In the genomic region with DNA sequence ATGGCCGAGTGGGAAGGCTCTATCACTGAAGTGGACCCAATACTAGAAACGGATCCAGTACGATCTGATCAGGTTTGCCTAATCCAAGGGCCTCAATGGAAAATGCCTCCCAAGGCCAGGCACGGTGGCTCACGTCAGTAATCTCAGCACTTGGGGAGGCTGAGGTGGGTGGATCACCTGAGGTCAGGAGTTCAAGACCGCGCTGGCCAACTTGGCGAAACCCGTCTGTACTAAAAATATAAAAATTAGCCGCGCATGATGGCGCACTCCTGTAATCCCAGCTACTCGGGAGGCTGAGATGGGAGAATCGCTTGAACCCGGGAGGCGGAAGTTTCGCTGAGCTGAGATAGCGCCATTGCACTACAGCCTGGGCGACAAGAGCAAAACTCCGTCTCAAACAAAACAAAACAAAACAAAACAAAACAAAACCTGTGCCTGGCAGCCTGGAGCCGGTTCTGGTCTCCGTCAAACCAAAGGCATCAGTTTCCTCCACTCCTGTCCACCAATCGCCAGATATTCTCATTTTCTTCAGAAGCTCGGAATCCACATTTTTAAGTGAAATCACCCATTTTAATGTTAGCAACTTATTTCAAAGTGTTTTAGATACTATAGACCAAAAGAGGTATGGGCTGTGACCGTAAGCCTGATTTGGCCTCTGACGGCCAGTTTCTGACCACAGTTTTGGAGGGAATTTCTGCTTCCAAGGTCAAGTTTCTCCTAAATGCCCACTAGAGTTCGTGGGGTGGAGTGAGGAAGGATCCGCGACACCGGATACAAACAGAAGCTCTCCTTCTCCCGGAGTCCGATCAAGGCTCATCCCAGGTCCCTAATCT, we compare ENCODE assay signal across 8 cellular contexts. TPM values are rescaled to one million over a fixed set of nuclear protein-coding genes. Genes with fewer than 3 reads are reported as not detected.
DNase-seq lines count a peak whose midpoint lies in the region; ATAC-seq and TF ChIP-seq lines count a peak whose summit lies in the region.

No MANE protein-coding gene starts in this region.

- POLR2A ChIA-PET in activated naive CD8-positive, alpha-beta T cell treated with anti-CD3 and anti-CD28 coated beads, Interleukin-2, amount 10 ng/mL, durations not matched to agents 7 days and 5 days (lab: Charles Lee), result interaction anchor here (1.6 to 4.3 kb wide), 3 partner anchors 15 to 37 kb away, joined by 4 to 50 read pairs (median 20); partner anchors contain the start of genes NOB1 and WWP2

- H3K4me3 Mint-ChIP-seq in activated CD8-positive, alpha-beta memory T cell treated with anti-CD3 and anti-CD28 coated beads, Interleukin-2, amount 10 ng/mL, durations not matched to agents 7 days and 5 days, result peak overlapping the region; percentile 86
- peak overlapping the region; percentile 96 for H3K4me3 Mint-ChIP-seq in activated naive CD8-positive, alpha-beta T cell treated with anti-CD3 and anti-CD28 coated beads, Interleukin-2, amount 10 ng/mL, durations not matched to agents 7 days and 5 days

- no peaks in the 10 kb centered on the region for H3K27me3 Mint-ChIP-seq in activated CD8-positive, alpha-beta memory T cell treated with anti-CD3 and anti-CD28 coated beads, Interleukin-2, amount 10 ng/mL, durations not matched to agents 7 days and 5 days
- H3K27me3 Mint-ChIP-seq in activated naive CD8-positive, alpha-beta T cell treated with anti-CD3 and anti-CD28 coated beads, Interleukin-2, amount 10 ng/mL, durations not matched to agents 7 days and 5 days, result no peaks in the 10 kb centered on the region

- peaks cover 54% of the 10 kb centered on the region for H3K4me1 Mint-ChIP-seq in activated CD8-positive, alpha-beta memory T cell treated with anti-CD3 and anti-CD28 coated beads, Interleukin-2, amount 10 ng/mL, durations not matched to agents 7 days and 5 days
- peaks cover 29% of the 10 kb centered on the region for H3K4me1 Mint-ChIP-seq in activated naive CD8-positive, alpha-beta T cell treated with anti-CD3 and anti-CD28 coated beads, Interleukin-2, amount 10 ng/mL, durations not matched to agents 7 days and 5 days

- no peak for ATAC-seq in activated CD8-positive, alpha-beta memory T cell treated with anti-CD3 and anti-CD28 coated beads, Interleukin-2, amount 10 ng/mL, durations not matched to agents 7 days and 5 days
- no peak for ATAC-seq in activated naive CD8-positive, alpha-beta T cell treated with anti-CD3 and anti-CD28 coated beads, Interleukin-2, amount 10 ng/mL, durations not matched to agents 7 days and 5 days (ENCODE audit: low read depth)
- ATAC-seq in thoracic aorta (ENCODE audit: insufficient number of reproducible peaks, low FRiP score, low read depth) (no peak), HG03175 (IDR thresholded peaks at IDR 0.05; ENCODE audit: unreplicated experiment) (no peak)

- no peaks in the 10 kb centered on the region for H3K9me3 Mint-ChIP-seq in activated CD8-positive, alpha-beta memory T cell treated with anti-CD3 and anti-CD28 coated beads, Interleukin-2, amount 10 ng/mL, durations not matched to agents 7 days and 5 days (ENCODE audit: low read depth)
- no peaks in the 10 kb centered on the region for H3K9me3 Mint-ChIP-seq in activated naive CD8-positive, alpha-beta T cell treated with anti-CD3 and anti-CD28 coated beads, Interleukin-2, amount 10 ng/mL, durations not matched to agents 7 days and 5 days

- peak overlapping the region; percentile 93 for H3K27ac Mint-ChIP-seq in activated CD8-positive, alpha-beta memory T cell treated with anti-CD3 and anti-CD28 coated beads, Interleukin-2, amount 10 ng/mL, durations not matched to agents 7 days and 5 days
- H3K27ac Mint-ChIP-seq in activated naive CD8-positive, alpha-beta T cell treated with anti-CD3 and anti-CD28 coated beads, Interleukin-2, amount 10 ng/mL, durations not matched to agents 7 days and 5 days, result peak overlapping the region; percentile 92

- peak overlapping the region; percentile 89 for H3K27ac ChIP-seq in layer of hippocampus (ENCODE audit: low read depth, low read length)
- peak overlapping the region; percentile 67 to 70 for H3K27ac ChIP-seq in thoracic aorta

- CTCF ChIA-PET in activated CD8-positive, alpha-beta memory T cell treated with anti-CD3 and anti-CD28 coated beads, Interleukin-2, amount 10 ng/mL, durations not matched to agents 7 days and 5 days (lab: Charles Lee), result interaction anchor here (1.2 to 7.2 kb wide), 5 partner anchors 12 to 330 kb away, joined by 4 to 84 read pairs (median 11); partner anchors contain the start of gene NOB1

- no peaks in the 10 kb centered on the region for H3K36me3 ChIP-seq in thoracic aorta

- no peak for TF ChIP-seq CTCF in thoracic aorta (IDR thresholded peaks at IDR 0.05)

- H3K27me3 ChIP-seq in layer of hippocampus (ENCODE audit: control insufficient read depth, insufficient read depth, low read length) (no peaks in the 10 kb centered on the region), thoracic aorta (replicated peaks; ENCODE audit: insufficient read depth) (no peaks in the 10 kb centered on the region)

- peak overlapping the region; percentile 71 for H3K4me3 ChIP-seq in thoracic aorta

- no peak for DNase-seq in activated CD8-positive, alpha-beta memory T cell treated with anti-CD3 and anti-CD28 coated beads, Interleukin-2, amount 10 ng/mL, durations not matched to agents 7 days and 5 days
- DNase-seq in activated CD8-positive, alpha-beta memory T cell treated with anti-CD3 and anti-CD28 coated beads, Interleukin-2, amount 50 U/mL, for 48 hours, result no peak
- no peak for DNase-seq in activated naive CD8-positive, alpha-beta T cell treated with anti-CD3 and anti-CD28 coated beads, Interleukin-2, amount 10 ng/mL, durations not matched to agents 7 days and 5 days
- DNase-seq in thoracic aorta (ENCODE audit: low spot score) (no peak), NCI-H446 treated with DMSO at 0.1 percent for 48 hours (lab: John Stamatoyannopoulos, UW) (no peak)
- no peak for DNase-seq in stimulated activated naive CD4-positive, alpha-beta T cell treated with Interleukin-2 at 50 U/mL for 16 hours (lab: John Stamatoyannopoulos, UW)

- no peaks in the 10 kb centered on the region for H3K36me3 Mint-ChIP-seq in activated CD8-positive, alpha-beta memory T cell treated with anti-CD3 and anti-CD28 coated beads, Interleukin-2, amount 10 ng/mL, durations not matched to agents 7 days and 5 days
- H3K36me3 Mint-ChIP-seq in activated naive CD8-positive, alpha-beta T cell treated with anti-CD3 and anti-CD28 coated beads, Interleukin-2, amount 10 ng/mL, durations not matched to agents 7 days and 5 days, result no peaks in the 10 kb centered on the region

- H3K4me1 ChIP-seq in thoracic aorta (ENCODE audit: control insufficient read depth in 1 of 2, low read depth in 2 of 2), result peaks cover 2 to 33% of the 10 kb centered on the region in 2 donors

- H3K9me3 ChIP-seq in thoracic aorta, result no peaks in the 10 kb centered on the region

RNA-seq across cellular contexts. Expression of gene NQO1, which starts 0.7 kb away (rescaled TPM):
- 10 to 100 TPM; 22.6 to 27.2 TPM for total RNA-seq in activated CD8-positive, alpha-beta memory T cell treated with anti-CD3 and anti-CD28 coated beads, Interleukin-2, amount 10 ng/mL, durations not matched to agents 7 days and 5 days
- 10 to 100 TPM; 12.1 to 14.5 TPM for total RNA-seq in activated naive CD8-positive, alpha-beta T cell treated with anti-CD3 and anti-CD28 coated beads, Interleukin-2, amount 10 ng/mL, durations not matched to agents 7 days and 5 days
- total RNA-seq in thoracic aorta, result 100 to 1,000 TPM in 1 of 2 donors, 10 to 100 TPM in 1; 40.2 to 115 TPM

RNA-seq across cellular contexts. Expression of gene NOB1, which starts 29.0 kb away (rescaled TPM):
- total RNA-seq in activated CD8-positive, alpha-beta memory T cell treated with anti-CD3 and anti-CD28 coated beads, Interleukin-2, amount 10 ng/mL, durations not matched to agents 7 days and 5 days, result 10 to 100 TPM; 61.4 to 84.2 TPM
- total RNA-seq in activated naive CD8-positive, alpha-beta T cell treated with anti-CD3 and anti-CD28 coated beads, Interleukin-2, amount 10 ng/mL, durations not matched to agents 7 days and 5 days, result 10 to 100 TPM; 54.5 to 59.0 TPM
- total RNA-seq in thoracic aorta, result 10 to 100 TPM in 1 of 2 donors, 1 to 10 TPM in 1; 7.0 to 38.9 TPM

RNA-seq across cellular contexts. Expression of gene WWP2, which starts 36.4 kb away (rescaled TPM):
- total RNA-seq in activated CD8-positive, alpha-beta memory T cell treated with anti-CD3 and anti-CD28 coated beads, Interleukin-2, amount 10 ng/mL, durations not matched to agents 7 days and 5 days, result 10 to 100 TPM; 56.8 to 58.8 TPM
- 10 to 100 TPM; 60.6 to 61.5 TPM for total RNA-seq in activated naive CD8-positive, alpha-beta T cell treated with anti-CD3 and anti-CD28 coated beads, Interleukin-2, amount 10 ng/mL, durations not matched to agents 7 days and 5 days
- 100 to 1,000 TPM; 144 to 146 TPM for total RNA-seq in thoracic aorta
